Comparison of ENCODE assay signal across 8 cellular contexts in the genomic region with DNA sequence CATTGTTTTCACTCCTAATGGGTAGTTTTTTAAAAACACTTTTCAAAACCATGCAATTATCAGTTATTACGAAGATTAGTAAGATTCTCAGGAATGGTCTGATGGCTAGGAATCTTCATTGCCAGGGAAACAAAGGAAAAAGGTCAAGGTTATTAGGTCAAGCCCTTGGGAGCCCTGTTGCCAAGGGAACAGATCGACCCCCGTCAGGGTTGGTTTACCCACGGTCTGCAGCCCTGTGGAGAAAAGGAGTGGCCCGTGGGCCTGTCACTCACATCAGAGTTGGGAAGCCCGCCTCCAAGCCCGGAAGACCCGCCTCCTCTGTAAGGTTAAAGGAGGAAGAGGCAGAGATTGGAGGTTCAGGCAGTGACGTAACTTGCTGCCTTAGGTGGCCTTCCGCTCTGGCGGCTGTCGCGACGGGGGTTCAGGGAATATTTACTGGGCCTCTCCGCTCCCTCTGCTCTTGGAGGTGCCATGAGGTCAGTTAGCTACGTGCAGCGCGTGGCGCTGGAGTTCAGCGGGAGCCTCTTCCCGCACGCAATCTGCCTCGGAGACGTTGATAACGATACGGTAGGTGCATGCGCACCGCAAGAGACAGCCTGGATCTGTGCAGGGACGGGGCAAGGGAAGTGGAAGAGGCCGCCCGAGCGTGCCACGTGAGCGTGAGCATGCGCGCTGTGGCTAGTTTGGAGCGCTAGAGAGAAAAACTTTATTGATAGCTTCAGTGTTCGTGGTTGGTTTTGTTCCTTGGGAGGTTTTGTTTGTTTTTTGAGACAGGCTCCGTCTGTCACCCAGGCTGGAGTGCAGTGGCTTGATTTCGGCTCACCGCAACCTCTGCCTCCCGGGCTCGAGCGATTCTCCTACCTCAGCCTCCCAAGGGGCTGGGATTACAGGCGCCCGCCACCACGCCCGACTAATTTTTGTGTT. TPM values are rescaled to one million over a fixed set of nuclear protein-coding genes. Genes with fewer than 3 reads are reported as not detected.
DNase-seq lines count a peak whose midpoint lies in the region; ATAC-seq and TF ChIP-seq lines count a peak whose summit lies in the region.

Gene ITFG2, plus strand, starts transcription at position 379 of the 924 bp plus-strand sequence. Its CDS starts 93 bp downstream, at position 472.

- peak within 1 kb of the TSS; percentile 78 for H3K4me3 ChIP-seq in BLaER1
- H3K4me3 ChIP-seq in colonic mucosa: peak within 1 kb of the TSS; percentile 64

- peak within 1 kb of the TSS; percentile 94 for H3K4me2 ChIP-seq in BLaER1

- H3K9me3 ChIP-seq in BLaER1: no peaks in the 10 kb centered on the region
- H3K9me3 ChIP-seq in colonic mucosa: no peaks in the 10 kb centered on the region

- peaks cover 21% of the 10 kb centered on the region for H3K4me1 Mint-ChIP-seq in activated CD4-positive, alpha-beta T cell treated with anti-CD3 and anti-CD28 coated beads, Interleukin-2, amount 10 ng/mL, durations not matched to agents 24 days and 14 days

- H3K27ac Mint-ChIP-seq in activated CD4-positive, alpha-beta T cell treated with anti-CD3 and anti-CD28 coated beads, Interleukin-2, amount 10 ng/mL, durations not matched to agents 24 days and 14 days: peak within 1 kb of the TSS; percentile 100

- peaks cover 27% of the 10 kb centered on the region for H3K36me3 ChIP-seq in BLaER1
- no peaks in the 10 kb centered on the region for H3K36me3 ChIP-seq in colonic mucosa

- H3K27me3 Mint-ChIP-seq in activated CD4-positive, alpha-beta T cell treated with anti-CD3 and anti-CD28 coated beads, Interleukin-2, amount 10 ng/mL, durations not matched to agents 24 days and 14 days: no peaks in the 10 kb centered on the region

- no peak for TF ChIP-seq CTCF in colonic mucosa (IDR thresholded peaks at IDR 0.05)

- H3K9me3 Mint-ChIP-seq in activated CD4-positive, alpha-beta T cell treated with anti-CD3 and anti-CD28 coated beads, Interleukin-2, amount 10 ng/mL, durations not matched to agents 24 days and 14 days: no peaks in the 10 kb centered on the region

- H3K27me3 ChIP-seq in BLaER1 (no peaks in the 10 kb centered on the region), colonic mucosa (no peaks in the 10 kb centered on the region)

- peak; percentile 99 for DNase-seq in NCI-H526 treated with DMSO at 0.1 percent for 48 hours (lab: John Stamatoyannopoulos, UW)
- peak; percentile 99 for DNase-seq in activated CD4-positive, alpha-beta T cell treated with anti-CD3 and anti-CD28 coated beads, Interleukin-2, amount 10 ng/mL, durations not matched to agents 24 days and 14 days
- DNase-seq in colonic mucosa: peak; percentile 99
- peak; percentile 99 for DNase-seq in kidney tubule cell (ENCODE audit: low spot score)
- DNase-seq in stimulated activated CD4-positive, alpha-beta T cell treated with anti-CD3 and anti-CD28 coated beads, Interleukin-1b, Interleukin-23, amount 100 ng/mL, for 24 hours (ENCODE audit: low read depth in 4 of 4, low spot score in 1 of 4): peak; percentile 82 to 96 (median 92)

- ATAC-seq in GM19324 (IDR thresholded peaks at IDR 0.05; ENCODE audit: low FRiP score, unreplicated experiment) (peak; percentile 95), HG03469 (IDR thresholded peaks at IDR 0.05; ENCODE audit: unreplicated experiment) (peak; percentile 85)

- H3K4me1 ChIP-seq in BLaER1: peaks cover 18% of the 10 kb centered on the region
- peaks cover 14% of the 10 kb centered on the region for H3K4me1 ChIP-seq in colonic mucosa

- H3K27ac ChIP-seq in BLaER1: peak within 1 kb of the TSS; percentile 90
- peak within 1 kb of the TSS; percentile 92 for H3K27ac ChIP-seq in colonic mucosa

- peaks cover 17% of the 10 kb centered on the region for H3K36me3 Mint-ChIP-seq in activated CD4-positive, alpha-beta T cell treated with anti-CD3 and anti-CD28 coated beads, Interleukin-2, amount 10 ng/mL, durations not matched to agents 24 days and 14 days (ENCODE audit: low read depth)

- intact Hi-C loops in activated CD4-positive, alpha-beta T cell treated with anti-CD3 and anti-CD28 coated beads, Interleukin-2, amount 10 ng/mL, durations not matched to agents 24 days and 14 days (cut with micrococcal nuclease): loop anchor here (1.0 to 2.0 kb wide), 7 partner anchors 17 to 1122 kb away; partner anchors contain the start of genes ADIPOR2 and TULP3
- intact Hi-C loops in colonic mucosa (cut with DNase I): no loop called here

- H4K20me1 ChIP-seq in BLaER1: peaks cover 15% of the 10 kb centered on the region; the same call in 1 of the 2 replicates

- H3K9ac ChIP-seq in BLaER1: peak within 1 kb of the TSS; percentile 86
- H3K9ac ChIP-seq in colonic mucosa (ENCODE audit: low read depth in 2 of 2, low read length in 2 of 2): peak within 1 kb of the TSS; percentile 86 to 97

- peak within 1 kb of the TSS; percentile 100 for H3K4me3 Mint-ChIP-seq in activated CD4-positive, alpha-beta T cell treated with anti-CD3 and anti-CD28 coated beads, Interleukin-2, amount 10 ng/mL, durations not matched to agents 24 days and 14 days

RNA-seq across cellular contexts. Expression of gene ITFG2, which starts in this region (rescaled TPM):
- total RNA-seq in activated CD4-positive, alpha-beta T cell treated with anti-CD3 and anti-CD28 coated beads, Interleukin-2, amount 10 ng/mL, durations not matched to agents 24 days and 14 days: 36.5 and 43.8 TPM in 2 replicates
- 10 to 100 TPM; 19.4 to 34.8 TPM for total RNA-seq in colonic mucosa

Comparison
In these comparisons a context has a peak if more than half of its experiments do, and no peak if none do; other contexts are left out.
1. Peak in every context shown above with its lines: DNase-seq, ATAC-seq, H3K4me3 ChIP-seq and H3K27ac ChIP-seq.